8 cellular contexts compared by ENCODE assay signal in the genomic region with DNA sequence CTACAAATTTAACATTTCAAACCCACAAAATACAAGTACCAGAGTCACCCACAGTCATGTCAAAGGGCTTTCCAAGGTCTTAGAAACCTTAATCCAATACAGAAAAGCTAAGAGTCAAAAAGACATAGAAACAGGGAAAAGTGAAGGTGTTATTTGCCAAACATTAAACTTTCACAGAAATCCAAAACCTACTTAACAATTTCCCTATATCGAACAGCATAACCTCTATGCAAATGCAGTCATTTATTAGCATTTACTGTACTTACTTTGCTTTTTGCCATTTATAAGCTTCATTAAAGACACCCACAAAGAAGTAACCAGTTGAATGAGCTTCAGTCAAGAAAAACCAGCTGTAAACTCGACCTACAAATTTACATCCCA. TPM values are rescaled to one million over a fixed set of nuclear protein-coding genes. Genes with fewer than 3 reads are reported as not detected.
DNase-seq lines count a peak whose midpoint lies in the region; ATAC-seq, FAIRE-seq and TF ChIP-seq lines count a peak whose summit lies in the region.

No MANE protein-coding gene starts in this region.

- H4K20me1 ChIP-seq in H9 (ENCODE audit: control insufficient read depth, insufficient read depth, insufficient read length) (no peaks in the 10 kb centered on the region), keratinocyte (ENCODE audit: control insufficient read depth, extremely low read depth, insufficient read depth, low read length) (no peaks in the 10 kb centered on the region)

- peak overlapping the region in 1 of 3 experiments; percentile 63; a peak in 3 of 7 replicates for H3K27ac Mint-ChIP-seq in H9

- dilution Hi-C loops in keratinocyte (cut with MboI; ENCODE audit: extremely low pct_ligation_motif_present, low sequenced_read_pairs): no loop called here

- H3T11ph ChIP-seq in H9 (ENCODE audit: low read length): no peak overlapping the region

- H3K4me2 ChIP-seq in H9 (ENCODE audit: insufficient read depth, insufficient read length, low read length) (peak overlapping the region; percentile 91), keratinocyte (ENCODE audit: control insufficient read depth, extremely low read depth, insufficient read depth, low read depth, low read length) (peak overlapping the region; percentile 95)

- H3K23ac ChIP-seq in H9 (ENCODE audit: insufficient read length, low read depth, low read length): no peak overlapping the region

- H4K8ac ChIP-seq in H9 (replicated peaks; ENCODE audit: insufficient read length, low read depth, low read length): no peak overlapping the region

- WGBS in H9 (ENCODE audit: extremely low coverage, insufficient read length, low lambda C conversion rate): no CpG with 5 or more reads among the region's 2 CpGs
- WGBS in testis, 2 donors: 0 to 3% methylated on average over 2 of the region's 2 CpGs

- no peak overlapping the region for H2AK5ac ChIP-seq in H9 (ENCODE audit: insufficient read length, low read length)

- H3K79me2 ChIP-seq in H9 (ENCODE audit: insufficient read depth, low read length): peaks cover 42% of the 10 kb centered on the region
- peaks cover 44% of the 10 kb centered on the region for H3K79me2 ChIP-seq in keratinocyte (ENCODE audit: control insufficient read depth, insufficient read depth, low read length)

- intact Hi-C loops in testis (cut with DNase I; ENCODE audit: low total_unique reads): no loop called here

- no peak for FAIRE-seq in keratinocyte (lab: Jason Lieb, UNC)

- no peak overlapping the region for H2BK15ac ChIP-seq in H9 (ENCODE audit: low read depth, low read length)

- H2BK5ac ChIP-seq in H9 (ENCODE audit: insufficient read length, low read length): no peak overlapping the region

- H3K9me3 ChIP-seq in H9 (ENCODE audit: control insufficient read depth, low read depth, low read length) (no peaks in the 10 kb centered on the region), adipocyte (ENCODE audit: control insufficient read depth, low read length) (no peaks in the 10 kb centered on the region), keratinocyte (ENCODE audit: control insufficient read depth, low read depth, low read length) (no peaks in the 10 kb centered on the region), testis (no peaks in the 10 kb centered on the region)

- no peak overlapping the region for H3K4me3 Mint-ChIP-seq in H9

- no peak overlapping the region for H3K56ac ChIP-seq in H9 (ENCODE audit: insufficient read length, low read depth, low read length)

- H3K23me2 ChIP-seq in H9 (ENCODE audit: insufficient read length, low read depth, low read length, poor library complexity, severe bottlenecking): peaks cover 8% of the 10 kb centered on the region

- H3K36me3 Mint-ChIP-seq in H9 (ENCODE audit: insufficient read depth in 1 of 3, low read depth in 3 of 3): peaks cover 2 to 6% (median 4%) of the 10 kb centered on the region in 3 experiments; a peak in 4 of 7 replicates

- no peak for DNase-seq in H9
- DNase-seq in adipocyte (ENCODE audit: low read depth): no peak
- no peak for DNase-seq in keratinocyte (ENCODE audit: low read depth, low spot score)
- DNase-seq in testis: no peak
- DNase-seq in NCI-H446 treated with DMSO at 0.1 percent for 48 hours (lab: John Stamatoyannopoulos, UW): no peak
- DNase-seq in stimulated activated CD4-positive, alpha-beta T cell treated with anti-CD3 and anti-CD28 coated beads, Interleukin-2, amount 100 ng/mL, for 48 hours: no peak
- no peak for DNase-seq in COLO829 (ENCODE audit: low spot score)

- no peak overlapping the region for H2BK120ac ChIP-seq in H9 (ENCODE audit: low read depth, low read length, poor library complexity, severe bottlenecking)

- peak overlapping the region; percentile 83 for H3K9ac ChIP-seq in H9 (ENCODE audit: extremely low read depth, insufficient read length, low read length)
- H3K9ac ChIP-seq in adipocyte (ENCODE audit: low read length): peak overlapping the region; percentile 68
- peak overlapping the region; percentile 80 for H3K9ac ChIP-seq in keratinocyte (ENCODE audit: control insufficient read depth, extremely low read depth, insufficient read depth, low read length)

- H3K18ac ChIP-seq in H9 (ENCODE audit: insufficient read length, low read depth, low read length): no peak overlapping the region

- no peak overlapping the region for H2BK12ac ChIP-seq in H9 (ENCODE audit: insufficient read length, low read depth, low read length)

- no peak for TF ChIP-seq POLR2A in testis (IDR thresholded peaks at IDR 0.05)

- no peak overlapping the region for H4K91ac ChIP-seq in H9 (ENCODE audit: insufficient read length, low read depth, low read length)

- peaks cover 4% of the 10 kb centered on the region for H3K79me1 ChIP-seq in H9 (ENCODE audit: insufficient read depth, low read depth, low read length, poor library complexity, severe bottlenecking)

- H3K27me3 ChIP-seq in H9 (ENCODE audit: insufficient read depth, low read length) (no peaks in the 10 kb centered on the region), adipocyte (replicated peaks; ENCODE audit: control insufficient read depth, insufficient read depth, low read length) (no peaks in the 10 kb centered on the region), keratinocyte (ENCODE audit: control insufficient read depth, extremely low read depth, insufficient read depth, low read length) (no peaks in the 10 kb centered on the region), testis (no peaks in the 10 kb centered on the region)

- TF ChIP-seq CTCF in H9 (conservative IDR thresholded peaks at IDR 0.05) (no peak), keratinocyte (optimal IDR thresholded peaks at IDR 0.05 in 1 of 3, IDR thresholded peaks at IDR 0.05 in 1 of 3, conservative IDR thresholded peaks at IDR 0.05 in 1 of 3; ENCODE audit: extremely low read depth in 1 of 3, insufficient read depth in 2 of 3, low read length in 3 of 3) (no peak), testis (IDR thresholded peaks at IDR 0.05) (no peak)

- H3K27ac ChIP-seq in H9 (ENCODE audit: insufficient read length, low read depth, low read length) (no peak overlapping the region), keratinocyte (ENCODE audit: control insufficient read depth, insufficient read depth, low read length) (peak overlapping the region; percentile 79), testis (no peak overlapping the region)

- ATAC-seq in HG03159 (IDR thresholded peaks at IDR 0.05; ENCODE audit: unreplicated experiment): no peak

- H3K4ac ChIP-seq in H9 (ENCODE audit: low read depth, low read length): no peak overlapping the region

- peaks cover 4% of the 10 kb centered on the region; the same call in 1 of the 2 replicates for H3K4me1 ChIP-seq in H9 (ENCODE audit: insufficient read depth, low read length)
- peaks cover 31% of the 10 kb centered on the region for H3K4me1 ChIP-seq in adipocyte (ENCODE audit: control insufficient read depth, insufficient read depth, low read length)
- H3K4me1 ChIP-seq in keratinocyte (ENCODE audit: control insufficient read depth, extremely low read depth, insufficient read depth, low read length): peaks cover 13% of the 10 kb centered on the region
- H3K4me1 ChIP-seq in testis: peaks cover 9% of the 10 kb centered on the region

- no peak overlapping the region for H2BK20ac ChIP-seq in H9 (ENCODE audit: low read depth, low read length, poor library complexity, severe bottlenecking)

- H2AFZ ChIP-seq in H9 (ENCODE audit: low read length) (no peak overlapping the region), keratinocyte (ENCODE audit: control insufficient read depth, low read length) (peak overlapping the region; percentile 32)

- peaks cover 43 to 49% of the 10 kb centered on the region in 2 experiments for H3K4me1 Mint-ChIP-seq in H9

- H3K36me3 ChIP-seq in adipocyte (ENCODE audit: control insufficient read depth, insufficient read depth, low read length, severe bottlenecking): peaks cover 5% of the 10 kb centered on the region
- no peaks in the 10 kb centered on the region for H3K36me3 ChIP-seq in keratinocyte (ENCODE audit: control insufficient read depth in 2 of 2, extremely low read depth in 1 of 2, insufficient read depth in 2 of 2, low read length in 2 of 2)
- H3K36me3 ChIP-seq in testis (ENCODE audit: low read depth, missing control alignments): no peaks in the 10 kb centered on the region

- no peak overlapping the region for H4K5ac ChIP-seq in H9 (ENCODE audit: insufficient read length, low read depth, low read length)

- H3K27me3 Mint-ChIP-seq in H9 (ENCODE audit: low read depth): no peaks in the 10 kb centered on the region

- no peak overlapping the region for H3K14ac ChIP-seq in H9 (ENCODE audit: insufficient read depth, low read length)

- peak overlapping the region; percentile 80 for H3K4me3 ChIP-seq in adipocyte (ENCODE audit: low read length)
- peak overlapping the region; percentile 67 to 89 (median 76) for H3K4me3 ChIP-seq in keratinocyte (ENCODE audit: control insufficient read depth in 2 of 3, extremely low read depth in 1 of 3, insufficient read depth in 2 of 3, low read depth in 1 of 3, low read length in 3 of 3)
- peak overlapping the region; percentile 86 to 87 for H3K4me3 ChIP-seq in testis

- no peaks in the 10 kb centered on the region for H3K9me1 ChIP-seq in keratinocyte (ENCODE audit: control insufficient read depth, extremely low read depth, insufficient read depth, low read length)

- peaks cover 0 to 2% of the 10 kb centered on the region in 2 experiments; a peak in 2 of 5 replicates for H3K9me3 Mint-ChIP-seq in H9

RNA-seq across cellular contexts. Expression of a gene that starts 1.6 kb away (rescaled TPM):
- total RNA-seq in H9 (2021) (33.2 and 35.7 TPM in 2 replicates), testis (10 to 100 TPM in 1 of 2 donors, 1 to 10 TPM in 1; 9.2 to 15.3 TPM)
- polyA plus RNA-seq in keratinocyte (6.0 to 9.5 TPM (median 6.8 TPM) in 3 replicates), testis (ENCODE audit: insufficient read depth, low read depth, low replicate concordance) (6.3 TPM)
- 8.6 TPM for polyA plus RNA-seq in keratinocyte (2011; ENCODE audit: low read depth)
- polyA plus RNA-seq in keratinocyte (2011; cell fraction: cytosol; rRNA removed): 4.2 and 6.4 TPM in 2 replicates
- polyA plus RNA-seq in keratinocyte (2011; cell fraction: nucleus; rRNA removed): 9.1 and 9.3 TPM in 2 replicates
- 4.0 and 6.2 TPM in 2 replicates for polyA plus RNA-seq in keratinocyte (2012; ENCODE audit: low replicate concordance)
- 2.7 to 10.6 TPM (median 10.0 TPM) in 3 replicates for polyA minus RNA-seq in keratinocyte
- 4.2 TPM for polyA minus RNA-seq in keratinocyte (2011; cell fraction: cytosol; rRNA and poly(A)+ RNA removed)
- polyA minus RNA-seq in keratinocyte (2011; cell fraction: nucleus; rRNA and poly(A)+ RNA removed): 7.3 and 12.2 TPM in 2 replicates

RNA-seq across cellular contexts. Expression of a gene that starts 58.0 kb away (rescaled TPM):
- total RNA-seq in H9 (2021) (59.1 and 59.7 TPM in 2 replicates), testis (10 to 100 TPM; 12.0 to 16.9 TPM)
- polyA plus RNA-seq in keratinocyte (2.5 to 9.2 TPM (median 5.8 TPM) in 3 replicates), testis (ENCODE audit: insufficient read depth, low read depth, low replicate concordance) (3.0 TPM)
- polyA plus RNA-seq in keratinocyte (2011; ENCODE audit: low read depth): 8.2 TPM
- 1.4 and 4.0 TPM in 2 replicates for polyA plus RNA-seq in keratinocyte (2011; cell fraction: cytosol; rRNA removed)
- polyA plus RNA-seq in keratinocyte (2011; cell fraction: nucleus; rRNA removed): 5.2 and 5.7 TPM in 2 replicates
- 1.4 and 8.2 TPM in 2 replicates for polyA plus RNA-seq in keratinocyte (2012; ENCODE audit: low replicate concordance)
- 1.7 to 21.2 TPM (median 5.3 TPM) in 3 replicates for polyA minus RNA-seq in keratinocyte
- polyA minus RNA-seq in keratinocyte (2011; cell fraction: cytosol; rRNA and poly(A)+ RNA removed): 1.3 TPM
- 3.6 and 7.3 TPM in 2 replicates for polyA minus RNA-seq in keratinocyte (2011; cell fraction: nucleus; rRNA and poly(A)+ RNA removed)
